In the genomic region with DNA sequence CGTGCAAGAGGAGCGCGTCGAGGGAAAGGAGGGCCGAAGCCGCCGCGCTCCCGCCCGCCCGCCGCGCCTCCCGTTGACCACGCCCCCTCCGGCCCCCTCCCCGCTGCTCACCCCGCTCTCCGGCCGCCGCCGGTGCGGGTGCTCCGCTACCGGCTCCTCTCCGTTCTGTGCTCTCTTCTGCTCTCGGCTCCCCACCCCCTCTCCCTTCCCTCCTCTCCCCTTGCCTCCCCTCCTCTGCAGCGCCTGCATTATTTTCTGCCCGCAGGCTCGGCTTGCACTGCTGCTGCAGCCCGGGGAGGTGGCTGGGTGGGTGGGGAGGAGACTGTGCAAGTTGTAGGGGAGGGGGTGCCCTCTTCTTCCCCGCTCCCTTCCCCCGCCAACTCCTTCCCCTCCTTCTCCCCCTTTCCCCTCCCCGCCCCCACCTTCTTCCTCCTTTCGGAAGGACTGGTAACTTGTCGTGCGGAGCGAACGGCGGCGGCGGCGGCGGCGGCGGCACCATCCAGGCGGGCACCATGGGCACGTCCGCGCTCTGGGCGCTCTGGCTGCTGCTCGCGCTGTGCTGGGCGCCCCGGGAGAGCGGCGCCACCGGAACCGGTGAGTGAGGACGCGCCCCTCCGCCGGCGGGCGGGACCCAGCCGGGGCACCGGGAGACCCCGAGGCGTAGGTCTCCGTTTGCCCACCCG, we compare ENCODE assay signal across 8 cellular contexts. TPM values are rescaled to one million over a fixed set of nuclear protein-coding genes. Genes with fewer than 3 reads are reported as not detected.
DNase-seq lines count a peak whose midpoint lies in the region; ATAC-seq and TF ChIP-seq lines count a peak whose summit lies in the region.

A gene (plus strand): TSS at position 110 of the 683 bp plus-strand sequence. CDS start 403 bp downstream, at position 513.

- no peak within 1 kb of the TSS for H3K27ac Mint-ChIP-seq in CD4-positive, alpha-beta T cell

- no peaks in the 10 kb centered on the region for H3K36me3 Mint-ChIP-seq in CD4-positive, alpha-beta T cell (ENCODE audit: low read depth)

- POLR2A ChIA-PET in CD4-positive, alpha-beta T cell (lab: Charles Lee), result no interaction called here

- no peaks in the 10 kb centered on the region for H3K9me3 Mint-ChIP-seq in CD4-positive, alpha-beta T cell

- peak within 1 kb of the TSS; percentile 84 for H3K4me3 Mint-ChIP-seq in CD4-positive, alpha-beta T cell

- TF ChIP-seq CTCF in CD4-positive, alpha-beta T cell (IDR thresholded peaks at IDR 0.05), result no peak
- no peak for TF ChIP-seq CTCF in breast epithelium (IDR thresholded peaks at IDR 0.05)

- intact Hi-C loops in CD4-positive, alpha-beta T cell (cut with DNase I, micrococcal nuclease), result no loop called here
- intact Hi-C loops in breast epithelium (cut with DNase I; ENCODE audit: low total_unique reads), result no loop called here

- peak within 1 kb of the TSS; percentile 57 to 80 (median 72) for H3K4me3 ChIP-seq in breast epithelium
- H3K4me3 ChIP-seq in skin epidermis, result peak within 1 kb of the TSS; percentile 44 to 62 (median 58)

- in situ Hi-C loops in SK-MEL-5 (cut with HindIII; ENCODE audit: low pct_unique_long_range_greater_than_20kb, low sequenced_read_pairs), result no loop called here

- no peak within 1 kb of the TSS for H3K27ac ChIP-seq in CD4-positive, alpha-beta T cell (ENCODE audit: low read depth, low read length)
- H3K27ac ChIP-seq in breast epithelium, result peak within 1 kb of the TSS; percentile 43 to 63
- H3K27ac ChIP-seq in skin epidermis, result peak within 1 kb of the TSS in 20 of 21 experiments; percentile 10 to 84 (median 58)

- peaks cover 7% of the 10 kb centered on the region for H3K4me1 Mint-ChIP-seq in CD4-positive, alpha-beta T cell (ENCODE audit: low read depth)

- no peak for DNase-seq in CD4-positive, alpha-beta T cell
- DNase-seq in SK-MEL-5 (ENCODE audit: low read depth, low spot score) (peak; percentile 45), breast epithelium (ENCODE audit: low spot score in 2 of 2) (peak; percentile 19 to 52), iPS-NIHi7 (ENCODE audit: extremely low spot score) (peak; percentile 71), GM19240 (ENCODE audit: insufficient read length, low spot score) (no peak)

- no peaks in the 10 kb centered on the region for H3K9me3 ChIP-seq in CD4-positive, alpha-beta T cell (ENCODE audit: control insufficient read depth, low read length)
- H3K9me3 ChIP-seq in breast epithelium, result no peaks in the 10 kb centered on the region

- peak; percentile 32 for ATAC-seq in CD4-positive, alpha-beta T cell (ENCODE audit: poor library complexity)
- ATAC-seq in GM19372 (IDR thresholded peaks at IDR 0.05; ENCODE audit: low read depth, unreplicated experiment) (peak; percentile 39), HG03469 (IDR thresholded peaks at IDR 0.05; ENCODE audit: unreplicated experiment) (peak; percentile 5)

- no peaks in the 10 kb centered on the region for H3K36me3 ChIP-seq in breast epithelium

- CTCF ChIA-PET in CD4-positive, alpha-beta T cell (lab: Charles Lee), result no interaction called here

- peaks cover 43% of the 10 kb centered on the region for H3K27me3 ChIP-seq in CD4-positive, alpha-beta T cell (ENCODE audit: control insufficient read depth, insufficient read depth, low read length)
- no peaks in the 10 kb centered on the region for H3K27me3 ChIP-seq in breast epithelium

- no peaks in the 10 kb centered on the region for H3K4me1 ChIP-seq in breast epithelium

- peaks cover 76% of the 10 kb centered on the region for H3K27me3 Mint-ChIP-seq in CD4-positive, alpha-beta T cell

- no peak for TF ChIP-seq POLR2A in breast epithelium (IDR thresholded peaks at IDR 0.05)

RNA-seq across cellular contexts. Expression of the gene that starts here (rescaled TPM):
- under 1 TPM in 1 of 2 experiments, not detected in 1; 0.08 TPM for total RNA-seq in CD4-positive, alpha-beta T cell
- total RNA-seq in SK-MEL-5 (2014; rRNA removed; shearing (Covaris generic)), result 35.5 and 37.6 TPM in 2 replicates
- 32.7 and 44.1 TPM in 2 replicates for polyA plus RNA-seq in SK-MEL-5 (2015; cell fraction: cytosol; rRNA removed)
- polyA plus RNA-seq in SK-MEL-5 (2015; cell fraction: nucleus; rRNA removed), result 36.3 and 56.5 TPM in 2 replicates
- total RNA-seq in breast epithelium, result 10 to 100 TPM in 1 of 3 donors, 1 to 10 TPM in 2; 6.7 to 11.7 (median 7.5) TPM

Comparison
In these comparisons a context has a peak if more than half of its experiments do, and no peak if none do; other contexts are left out.
1. RNA of the gene that starts here (total RNA-seq): 35.5 to 37.6 TPM in SK-MEL-5 and 6.7 to 11.7 TPM in breast epithelium; 0.08 TPM in CD4-positive, alpha-beta T cell; every median in the first group is over 4 times any median in the second.
2. Peak in ATAC-seq in CD4-positive, alpha-beta T cell; RNA of the gene not detected or under 1 TPM.
3. DNase-seq: peak in SK-MEL-5 (single experiment), breast epithelium (2 of 2) and iPS-NIHi7 (single experiment); none in CD4-positive, alpha-beta T cell (0 of 10) and GM19240 (single experiment).
4. Peak in every context shown above with its lines, with median percentiles within 50 percentile points of each other: ATAC-seq.